Comparison of ENCODE assay signal across 8 cellular contexts in genomic region chr15:39784125-39784524, GRCh38. TPM values are rescaled to one million over a fixed set of nuclear protein-coding genes. Genes with fewer than 3 reads are reported as not detected.
DNase-seq lines count a peak whose midpoint lies in the region; ATAC-seq, FAIRE-seq and TF ChIP-seq lines count a peak whose summit lies in the region.

No MANE protein-coding gene starts in this region.

- FAIRE-seq in A549 (lab: Jason Lieb, UNC), result no peak

- no peak for ATAC-seq in A549
- ATAC-seq in mucosa of descending colon, result no peak
- ATAC-seq in GM21390 (IDR thresholded peaks at IDR 0.05; ENCODE audit: unreplicated experiment), result no peak
- no peak for ATAC-seq in HG02870 (IDR thresholded peaks at IDR 0.05; ENCODE audit: unreplicated experiment)

- 25% methylated on average over 4 of the region's 4 CpGs for WGBS in A549 (ENCODE audit: missing lambda C conversion rate)

- intact Hi-C loops in activated T-helper 1 cell treated with anti-CD3 and anti-CD28 coated beads, Interleukin-12 subunit alpha, Interleukin-12 subunit beta, Interleukin-2, Interleukin-4 antibody, amounts not matched to agents 30 ng/mL and 10 ng/mL and 1 ng/mL, durations not matched to agents 14 hours and 24 hours and 36 hours (cut with micrococcal nuclease), result loop anchor here (5.0 to 10.0 kb wide), 4 partner anchors 157 to 1229 kb away; partner anchors contain the start of genes CCDC32, IVD and RPUSD2
- intact Hi-C loops in mucosa of descending colon (cut with DNase I, micrococcal nuclease), result no loop called here

- TF ChIP-seq EP300 in A549 (IDR thresholded peaks at IDR 0.05), result no peak

- peaks cover 55% of the 10 kb centered on the region for H3K4me1 Mint-ChIP-seq in activated T-helper 1 cell treated with anti-CD3 and anti-CD28 coated beads, Interleukin-12 subunit alpha, Interleukin-12 subunit beta, Interleukin-2, Interleukin-4 antibody, amounts not matched to agents 30 ng/mL and 10 ng/mL and 1 ng/mL, durations not matched to agents 14 hours and 24 hours and 36 hours (ENCODE audit: low read depth)
- peaks cover 48 to 62% of the 10 kb centered on the region in 2 donors for H3K4me1 Mint-ChIP-seq in immature natural killer cell

- H3K27me3 Mint-ChIP-seq in activated T-helper 1 cell treated with anti-CD3 and anti-CD28 coated beads, Interleukin-12 subunit alpha, Interleukin-12 subunit beta, Interleukin-2, Interleukin-4 antibody, amounts not matched to agents 30 ng/mL and 10 ng/mL and 1 ng/mL, durations not matched to agents 14 hours and 24 hours and 36 hours (ENCODE audit: insufficient read depth), result no peaks in the 10 kb centered on the region
- H3K27me3 Mint-ChIP-seq in immature natural killer cell (ENCODE audit: low read depth in 3 of 3), result peaks cover 5 to 11% (median 9%) of the 10 kb centered on the region in 3 donors

- H3K9me3 ChIP-seq in A549, result peaks cover 4% of the 10 kb centered on the region; the same call in 1 of the 3 replicates
- H3K9me3 ChIP-seq in mucosa of descending colon, result no peaks in the 10 kb centered on the region

- no peak for TF ChIP-seq RAD21 in A549 (conservative IDR thresholded peaks at IDR 0.05 in 1 of 2, IDR thresholded peaks at IDR 0.05 in 1 of 2)

- peak overlapping the region; percentile 86 for H3K4me3 Mint-ChIP-seq in activated T-helper 1 cell treated with anti-CD3 and anti-CD28 coated beads, Interleukin-12 subunit alpha, Interleukin-12 subunit beta, Interleukin-2, Interleukin-4 antibody, amounts not matched to agents 30 ng/mL and 10 ng/mL and 1 ng/mL, durations not matched to agents 14 hours and 24 hours and 36 hours
- peak overlapping the region; percentile 82 to 98 (median 96) for H3K4me3 Mint-ChIP-seq in immature natural killer cell

- H3K27ac Mint-ChIP-seq in activated T-helper 1 cell treated with anti-CD3 and anti-CD28 coated beads, Interleukin-12 subunit alpha, Interleukin-12 subunit beta, Interleukin-2, Interleukin-4 antibody, amounts not matched to agents 30 ng/mL and 10 ng/mL and 1 ng/mL, durations not matched to agents 14 hours and 24 hours and 36 hours, result peak overlapping the region; percentile 75
- H3K27ac Mint-ChIP-seq in immature natural killer cell, result peak overlapping the region; percentile 75 to 96 (median 90)

- H3K4me1 ChIP-seq in A549, result peaks cover 15% of the 10 kb centered on the region; the same call in 2 of the 3 replicates
- peaks cover 5% of the 10 kb centered on the region for H3K4me1 ChIP-seq in mucosa of descending colon (ENCODE audit: low read depth)

- no peak for TF ChIP-seq CTCF in A549 (IDR thresholded peaks at IDR 0.05)
- TF ChIP-seq CTCF in GM12865 (IDR thresholded peaks at IDR 0.05; ENCODE audit: insufficient read depth, low read depth, low read length, missing control alignments), result no peak
- no peak for TF ChIP-seq CTCF in mucosa of descending colon (IDR thresholded peaks at IDR 0.05)

- no peak for TF ChIP-seq POLR2A in A549 (IDR thresholded peaks at IDR 0.05; ENCODE audit: low read length)

- no peaks in the 10 kb centered on the region for H3K9me3 Mint-ChIP-seq in activated T-helper 1 cell treated with anti-CD3 and anti-CD28 coated beads, Interleukin-12 subunit alpha, Interleukin-12 subunit beta, Interleukin-2, Interleukin-4 antibody, amounts not matched to agents 30 ng/mL and 10 ng/mL and 1 ng/mL, durations not matched to agents 14 hours and 24 hours and 36 hours
- H3K9me3 Mint-ChIP-seq in immature natural killer cell, result no peaks in the 10 kb centered on the region

- CTCF ChIA-PET in A549 (lab: Yijun Ruan, JAX), result interaction anchor here (1.2 kb wide), 1 partner anchor 491 kb away, joined by 5 read pairs; no protein-coding TSS in a partner anchor

- DNase-seq in A549 (ENCODE audit: low read depth in 1 of 2, low spot score in 1 of 2) (no peak), GM12865 (ENCODE audit: low read depth) (no peak), immature natural killer cell (no peak), mucosa of descending colon (no peak), NCI-H2081 treated with DMSO at 0.1 percent for 48 hours (lab: John Stamatoyannopoulos, UW) (no peak)
- DNase-seq in activated T-helper 1 cell treated with anti-CD3 and anti-CD28 coated beads, Interleukin-12 subunit alpha, Interleukin-12 subunit beta, Interleukin-2, Interleukin-4 antibody, amounts not matched to agents 30 ng/mL and 10 ng/mL and 1 ng/mL, durations not matched to agents 14 hours and 24 hours and 36 hours (ENCODE audit: low spot score), result no peak

- POLR2A ChIA-PET in A549 (lab: Yijun Ruan, JAX), result no interaction called here

- peak overlapping the region; percentile 83 for H3K4me2 ChIP-seq in A549

- H3K36me3 Mint-ChIP-seq in activated T-helper 1 cell treated with anti-CD3 and anti-CD28 coated beads, Interleukin-12 subunit alpha, Interleukin-12 subunit beta, Interleukin-2, Interleukin-4 antibody, amounts not matched to agents 30 ng/mL and 10 ng/mL and 1 ng/mL, durations not matched to agents 14 hours and 24 hours and 36 hours (ENCODE audit: low read depth), result peaks cover 3% of the 10 kb centered on the region
- H3K36me3 Mint-ChIP-seq in immature natural killer cell, result no peaks in the 10 kb centered on the region

- 0 out of 6 replicates have a peak overlapping the region, but pooled peaks of 1 of the 2 experiments have one; percentile 3 for H3K27ac ChIP-seq in A549

- H3K36me3 ChIP-seq in mucosa of descending colon (ENCODE audit: low read depth), result no peaks in the 10 kb centered on the region

- no peak overlapping the region; the same call in 2 of the 3 replicates for H3K4me3 ChIP-seq in A549
- H3K4me3 ChIP-seq in GM12865 (ENCODE audit: low read depth, low read length), result peak overlapping the region; percentile 86; the same call in 1 of the 2 replicates
- no peak overlapping the region for H3K4me3 ChIP-seq in mucosa of descending colon

TF ChIP-seq in A549, 52 proteins besides CTCF, POLR2A, EP300 and RAD21:
- TF ChIP-seq EHMT2 (IDR thresholded peaks at IDR 0.05; ENCODE audit: low read depth) (no peak), POLR2AphosphoS2 (conservative IDR thresholded peaks at IDR 0.05; ENCODE audit: low read length) (no peak), ZC3H11A (IDR thresholded peaks at IDR 0.05) (no peak), FOSL2 (IDR thresholded peaks at IDR 0.05) (no peak), FOSL2 (CRISPR knock-in tag; IDR thresholded peaks at IDR 0.05) (no peak), MAZ (IDR thresholded peaks at IDR 0.05; ENCODE audit: borderline replicate concordance, low read depth, low read length) (no peak), HOXB13 (CRISPR knock-in tag; IDR thresholded peaks at IDR 0.05; ENCODE audit: low read depth) (no peak), ZFP36 (IDR thresholded peaks at IDR 0.05; ENCODE audit: borderline replicate concordance, partially characterized antibody) (no peak), PBX3 (IDR thresholded peaks at IDR 0.05) (no peak)

RNA-seq across cellular contexts. Expression of gene FSIP1, which starts 1.5 kb away (rescaled TPM):
- polyA plus RNA-seq in A549 (2011; rRNA removed) (0.82 and 0.93 TPM in 2 replicates), A549 (2017; fragmentation: RNase III; extraction: RNeasy Plus Mini Kit Qiagen cat#74134 plus additional on column Dnase treatment) (0.71 to 0.90 TPM (median 0.80 TPM) in 3 replicates), immature natural killer cell (1 to 10 TPM; 1.3 to 3.0 (median 2.0) TPM)
- 0.15 and 0.18 TPM in 2 replicates for polyA plus RNA-seq in A549 (2012; cell fraction: cytosol; rRNA removed)
- 0.06 and 0.09 TPM in 2 replicates for polyA plus RNA-seq in A549 (2012; cell fraction: nucleus; rRNA removed)
- polyA minus RNA-seq in A549 (2011; rRNA and poly(A)+ RNA removed), result 0.10 and 0.12 TPM in 2 replicates
- total RNA-seq in activated T-helper 1 cell treated with anti-CD3 and anti-CD28 coated beads, Interleukin-12 subunit alpha, Interleukin-12 subunit beta, Interleukin-2, Interleukin-4 antibody, amounts not matched to agents 30 ng/mL and 10 ng/mL and 1 ng/mL, durations not matched to agents 14 hours and 24 hours and 36 hours, result 0.26 and 0.34 TPM in 2 replicates
- total RNA-seq in mucosa of descending colon, result 10 to 100 TPM in 1 of 3 donors, 1 to 10 TPM in 2; 4.1 to 12.1 (median 5.1) TPM
